ENCODE assay signal across 42 cellular contexts in genomic region chr4:99151452-99151851, GRCh38. TPM values are rescaled to one million over a fixed set of nuclear protein-coding genes. Genes with fewer than 3 reads are reported as not detected.
"Had no signal": no experiment of that assay in that cellular context is flagged by ENCODE, and none has a peak within 500 bp of the region (broad histone marks: within the 10 kb centered on the region; RNA-seq: fewer than 3 reads in every experiment).

No MANE protein-coding gene starts in this region.

- H3K36me3 Mint-ChIP-seq: activated naive CD4-positive, alpha-beta T cell treated with anti-CD3 and anti-CD28 coated beads, Interleukin-2, amount 10 ng/mL, durations not matched to agents 7 days and 5 days; activated naive CD4-positive, alpha-beta T cell treated with anti-CD3 and anti-CD28 coated beads, Interleukin-2, amount 50 U/mL, for 24 hours; activated naive CD8-positive, alpha-beta T cell treated with anti-CD3 and anti-CD28 coated beads for 36 hours; activated naive CD8-positive, alpha-beta T cell treated with anti-CD3 and anti-CD28 coated beads, Interleukin-2, amount 10 ng/mL, durations not matched to agents 7 days and 5 days had no signal

- H3K27me3 Mint-ChIP-seq: activated naive CD8-positive, alpha-beta T cell; activated naive CD8-positive, alpha-beta T cell treated with anti-CD3 and anti-CD28 coated beads for 36 hours; activated naive CD8-positive, alpha-beta T cell treated with anti-CD3 and anti-CD28 coated beads, Interleukin-2, amount 50 U/mL, for 24 hours; brain had no signal

- H3K27ac Mint-ChIP-seq: activated naive CD4-positive, alpha-beta T cell treated with anti-CD3 and anti-CD28 coated beads for 36 hours; activated naive CD4-positive, alpha-beta T cell treated with anti-CD3 and anti-CD28 coated beads, Interleukin-2, amount 10 ng/mL, durations not matched to agents 7 days and 5 days; activated naive CD4-positive, alpha-beta T cell treated with anti-CD3 and anti-CD28 coated beads, Interleukin-2, amount 50 U/mL, for 24 hours; activated naive CD4-positive, alpha-beta T cell treated with anti-CD3 and anti-CD28 coated beads, Interleukin-2, amount 50 U/mL, for 72 hours; activated naive CD8-positive, alpha-beta T cell; activated naive CD8-positive, alpha-beta T cell treated with anti-CD3 and anti-CD28 coated beads for 36 hours; activated naive CD8-positive, alpha-beta T cell treated with anti-CD3 and anti-CD28 coated beads, Interleukin-2, amount 10 ng/mL, durations not matched to agents 7 days and 5 days; activated naive CD8-positive, alpha-beta T cell treated with anti-CD3 and anti-CD28 coated beads, Interleukin-2, amount 50 U/mL, for 24 hours; activated T-cell treated with anti-CD3 and anti-CD28 coated beads, Interleukin-2, amount 50 U/mL, for 24 hours; activated T-cell treated with anti-CD3 and anti-CD28 coated beads, Interleukin-2, amount 50 U/mL, for 72 hours; activated T-helper 1 cell treated with anti-CD3 and anti-CD28 coated beads, Interleukin-12 subunit alpha, Interleukin-12 subunit beta, Interleukin-2, Interleukin-4 antibody, amounts not matched to agents 30 ng/mL and 10 ng/mL and 1 ng/mL, durations not matched to agents 14 hours and 24 hours and 36 hours; activated T-helper 17 cell treated with anti-CD3 and anti-CD28 coated beads, Interleukin-2, amount 50 U/mL, for 72 hours; activated T-helper 2 cell treated with anti-CD3 and anti-CD28 coated beads, Interferon-gamma antibody, Interleukin-2, Interleukin-4, amounts not matched to agents 10 μg/mL and 5 μg/mL and 100 μg/mL, durations not matched to agents 14 hours and 24 hours and 36 hours; brain had no signal

- H3K9me3 Mint-ChIP-seq: activated naive CD4-positive, alpha-beta T cell treated with anti-CD3 and anti-CD28 coated beads for 36 hours; activated naive CD4-positive, alpha-beta T cell treated with anti-CD3 and anti-CD28 coated beads, Interleukin-2, amount 10 ng/mL, durations not matched to agents 7 days and 5 days; activated naive CD4-positive, alpha-beta T cell treated with anti-CD3 and anti-CD28 coated beads, Interleukin-2, amount 50 U/mL, for 24 hours; activated naive CD4-positive, alpha-beta T cell treated with anti-CD3 and anti-CD28 coated beads, Interleukin-2, amount 50 U/mL, for 72 hours; activated naive CD8-positive, alpha-beta T cell treated with anti-CD3 and anti-CD28 coated beads, Interleukin-2, amount 50 U/mL, for 24 hours; activated T-cell treated with anti-CD3 and anti-CD28 coated beads, Interleukin-2, amount 50 U/mL, for 24 hours; activated T-cell treated with anti-CD3 and anti-CD28 coated beads, Interleukin-2, amount 50 U/mL, for 4 hours; activated T-cell treated with anti-CD3 and anti-CD28 coated beads, Interleukin-2, amount 50 U/mL, for 72 hours; activated T-helper 1 cell treated with anti-CD3 and anti-CD28 coated beads, Interleukin-12 subunit alpha, Interleukin-12 subunit beta, Interleukin-2, Interleukin-4 antibody, amounts not matched to agents 30 ng/mL and 10 ng/mL and 1 ng/mL, durations not matched to agents 14 hours and 24 hours and 36 hours; activated T-helper 17 cell treated with anti-CD3 and anti-CD28 coated beads, Interleukin-2, amount 50 U/mL, for 72 hours; activated T-helper 2 cell treated with anti-CD3 and anti-CD28 coated beads, Interferon-gamma antibody, Interleukin-2, Interleukin-4, amounts not matched to agents 10 μg/mL and 5 μg/mL and 100 μg/mL, durations not matched to agents 14 hours and 24 hours and 36 hours; central memory CD8-positive, alpha-beta T cell had no signal

- H3K4me1 Mint-ChIP-seq: activated T-helper 17 cell treated with anti-CD3 and anti-CD28 coated beads, Interleukin-2, amount 50 U/mL, for 72 hours; brain; central memory CD8-positive, alpha-beta T cell had no signal

- H3K4me1 ChIP-seq: adrenal gland, breast epithelium had no signal

- H3K27ac ChIP-seq: adrenal gland, ascending aorta, brain microvascular endothelial cell, breast epithelium, cardiac muscle cell had no signal

- H3K9me3 ChIP-seq: adrenal gland, ascending aorta, breast epithelium had no signal

- H3K4me3 Mint-ChIP-seq: activated naive CD4-positive, alpha-beta T cell treated with anti-CD3 and anti-CD28 coated beads for 36 hours; activated naive CD4-positive, alpha-beta T cell treated with anti-CD3 and anti-CD28 coated beads, Interleukin-2, amount 10 ng/mL, durations not matched to agents 7 days and 5 days; activated naive CD4-positive, alpha-beta T cell treated with anti-CD3 and anti-CD28 coated beads, Interleukin-2, amount 50 U/mL, for 24 hours; activated naive CD8-positive, alpha-beta T cell; activated naive CD8-positive, alpha-beta T cell treated with anti-CD3 and anti-CD28 coated beads for 36 hours; activated naive CD8-positive, alpha-beta T cell treated with anti-CD3 and anti-CD28 coated beads, Interleukin-2, amount 10 ng/mL, durations not matched to agents 7 days and 5 days; activated naive CD8-positive, alpha-beta T cell treated with anti-CD3 and anti-CD28 coated beads, Interleukin-2, amount 50 U/mL, for 24 hours; activated T-cell treated with anti-CD3 and anti-CD28 coated beads, Interleukin-2, amount 50 U/mL, for 24 hours; activated T-cell treated with anti-CD3 and anti-CD28 coated beads, Interleukin-2, amount 50 U/mL, for 4 hours; activated T-cell treated with anti-CD3 and anti-CD28 coated beads, Interleukin-2, amount 50 U/mL, for 72 hours; activated T-helper 1 cell treated with anti-CD3 and anti-CD28 coated beads, Interleukin-12 subunit alpha, Interleukin-12 subunit beta, Interleukin-2, Interleukin-4 antibody, amounts not matched to agents 30 ng/mL and 10 ng/mL and 1 ng/mL, durations not matched to agents 14 hours and 24 hours and 36 hours; activated T-helper 17 cell treated with anti-CD3 and anti-CD28 coated beads, Interleukin-2, amount 50 U/mL, for 72 hours; brain; central memory CD8-positive, alpha-beta T cell had no signal

- H3K4me3 ChIP-seq: adrenal gland, ascending aorta, breast epithelium, cardiac muscle cell had no signal

- DNase-seq: activated effector memory CD4-positive, alpha-beta T cell treated with anti-CD3 and anti-CD28 coated beads, Interleukin-2, amount 50 U/mL, for 16 hours; activated effector memory CD4-positive, alpha-beta T cell treated with Interleukin-2 at 50 U/mL for 16 hours; activated gamma-delta T cell; activated gamma-delta T cell treated with Interleukin-2 at 50 U/mL for 16 hours; activated naive CD4-positive, alpha-beta T cell; activated naive CD4-positive, alpha-beta T cell treated with anti-CD3 and anti-CD28 coated beads for 36 hours; activated naive CD4-positive, alpha-beta T cell treated with anti-CD3 and anti-CD28 coated beads, Interleukin-2, amount 10 ng/mL, durations not matched to agents 7 days and 5 days; activated naive CD4-positive, alpha-beta T cell treated with anti-CD3 and anti-CD28 coated beads, Interleukin-2, amount 50 U/mL, for 16 hours; activated naive CD4-positive, alpha-beta T cell treated with Interleukin-2 at 50 U/mL for 16 hours; activated naive CD8-positive, alpha-beta T cell treated with anti-CD3 and anti-CD28 coated beads for 36 hours; activated naive CD8-positive, alpha-beta T cell treated with anti-CD3 and anti-CD28 coated beads, Interleukin-2, amount 10 ng/mL, durations not matched to agents 7 days and 5 days; activated naive CD8-positive, alpha-beta T cell treated with anti-CD3 and anti-CD28 coated beads, Interleukin-2, amount 50 U/mL, for 24 hours; activated T-cell treated with anti-CD3 and anti-CD28 coated beads, Interleukin-2, amount 50 U/mL, for 1 hour; activated T-cell treated with anti-CD3 and anti-CD28 coated beads, Interleukin-2, amount 50 U/mL, for 24 hours; activated T-cell treated with anti-CD3 and anti-CD28 coated beads, Interleukin-2, amount 50 U/mL, for 4 hours; activated T-cell treated with anti-CD3 and anti-CD28 coated beads, Interleukin-2, amount 50 U/mL, for 48 hours; activated T-cell treated with anti-CD3 and anti-CD28 coated beads, Interleukin-2, amount 50 U/mL, for 72 hours; adrenal gland; amniotic stem cell; amygdala; anterior cingulate cortex; aorta; brain microvascular endothelial cell; caudate nucleus; central memory CD4-positive, alpha-beta T cell; cerebellar nuclear complex had no signal

- FAIRE-seq: bronchial epithelial cell had no signal

- ATAC-seq: activated naive CD4-positive, alpha-beta T cell treated with anti-CD3 and anti-CD28 coated beads, Interleukin-2, amount 50 U/mL, for 72 hours; activated naive CD8-positive, alpha-beta T cell treated with anti-CD3 and anti-CD28 coated beads, Interleukin-2, amount 50 U/mL, for 24 hours; activated T-cell treated with anti-CD3 and anti-CD28 coated beads, Interleukin-2, amount 50 U/mL, for 4 hours; activated T-cell treated with anti-CD3 and anti-CD28 coated beads, Interleukin-2, amount 50 U/mL, for 72 hours; activated T-helper 17 cell treated with anti-CD3 and anti-CD28 coated beads, Interleukin-2, amount 50 U/mL, for 72 hours had no signal

- H3K27me3 ChIP-seq: adrenal gland, ascending aorta, brain microvascular endothelial cell, breast epithelium, cardiac muscle cell had no signal

- H3K36me3 ChIP-seq: adrenal gland, ascending aorta, brain microvascular endothelial cell, breast epithelium, cardiac muscle cell had no signal

RNA-seq across cellular contexts. Expression of gene ADH4, which starts 7.4 kb away (rescaled TPM):
- total RNA-seq: activated naive CD4-positive, alpha-beta T cell treated with anti-CD3 and anti-CD28 coated beads for 36 hours; activated naive CD4-positive, alpha-beta T cell treated with anti-CD3 and anti-CD28 coated beads, Interleukin-2, amount 50 U/mL, for 72 hours; activated naive CD8-positive, alpha-beta T cell treated with anti-CD3 and anti-CD28 coated beads for 36 hours; activated naive CD8-positive, alpha-beta T cell treated with anti-CD3 and anti-CD28 coated beads, Interleukin-2, amount 10 ng/mL, durations not matched to agents 7 days and 5 days; activated T-cell treated with anti-CD3 and anti-CD28 coated beads, Interleukin-2, amount 50 U/mL, for 72 hours; activated T-helper 1 cell treated with anti-CD3 and anti-CD28 coated beads, Interleukin-12 subunit alpha, Interleukin-12 subunit beta, Interleukin-2, Interleukin-4 antibody, amounts not matched to agents 30 ng/mL and 10 ng/mL and 1 ng/mL, durations not matched to agents 14 hours and 24 hours and 36 hours; activated T-helper 17 cell treated with anti-CD3 and anti-CD28 coated beads, Interleukin-2, amount 50 U/mL, for 72 hours; activated T-helper 2 cell treated with anti-CD3 and anti-CD28 coated beads, Interferon-gamma antibody, Interleukin-2, Interleukin-4, amounts not matched to agents 10 μg/mL and 5 μg/mL and 100 μg/mL, durations not matched to agents 14 hours and 24 hours and 36 hours; astrocyte; bronchial epithelial cell; cardiac muscle cell; cardiac septum; cerebellum; chondrocyte had no signal
